Comparison of ENCODE assay signal across 8 cellular contexts in the genomic region with DNA sequence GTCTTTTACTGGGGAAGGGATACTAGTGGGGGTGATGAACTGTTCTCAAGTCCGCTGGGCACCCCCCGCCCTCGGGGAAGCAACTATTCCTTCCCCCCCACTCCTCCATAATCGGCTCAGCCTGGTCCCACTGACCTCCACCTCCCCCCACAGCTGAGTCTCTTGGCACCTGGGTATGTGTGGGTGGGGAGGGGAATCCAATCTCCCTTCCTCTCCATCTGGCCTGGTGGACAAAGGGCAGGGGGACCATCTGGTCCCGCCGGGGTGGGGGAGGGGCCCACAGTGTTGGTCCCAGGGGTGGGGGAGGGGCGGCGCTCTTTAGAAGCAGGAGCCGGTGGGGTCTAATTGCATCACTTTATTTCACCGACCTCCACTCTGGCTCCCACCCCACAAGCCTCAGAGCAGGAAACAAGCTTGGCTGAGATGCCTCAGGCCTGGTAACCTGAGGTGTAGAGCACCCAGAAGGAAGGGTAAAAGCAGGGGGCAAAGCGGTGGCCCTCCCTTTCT. TPM values are rescaled to one million over a fixed set of nuclear protein-coding genes. Genes with fewer than 3 reads are reported as not detected.
A peak's percentile ranks its signal among the peaks of the same experiment; 100 is the strongest.
DNase-seq lines count a peak whose midpoint lies in the region; ATAC-seq and TF ChIP-seq lines count a peak whose summit lies in the region.

No MANE protein-coding gene starts in this region.

- peaks cover 31% of the 10 kb centered on the region for H3K27me3 ChIP-seq in DOHH2 (ENCODE audit: control insufficient read depth, low read length)

- H3F3A ChIP-seq in DOHH2 (ENCODE audit: control insufficient read depth, insufficient read depth): peaks cover 14% of the 10 kb centered on the region; the same call in 1 of the 2 replicates

- peak; percentile 6 for ATAC-seq in mucosa of descending colon

- H3K36me3 ChIP-seq in DOHH2 (ENCODE audit: control insufficient read depth, low read length) (peaks cover 10% of the 10 kb centered on the region), mucosa of descending colon (ENCODE audit: low read depth) (no peaks in the 10 kb centered on the region)

- H3K9me2 ChIP-seq in DOHH2 (replicated peaks; ENCODE audit: control insufficient read depth, low read length): no peaks in the 10 kb centered on the region

- TF ChIP-seq CTCF in DOHH2 (IDR thresholded peaks at IDR 0.05; ENCODE audit: low read depth, low read length, poor library complexity, severe bottlenecking) (no peak), mucosa of descending colon (IDR thresholded peaks at IDR 0.05) (no peak)

- no peaks in the 10 kb centered on the region for H3K9me3 ChIP-seq in DOHH2 (ENCODE audit: control insufficient read depth, insufficient read depth, low read length)
- no peaks in the 10 kb centered on the region for H3K9me3 ChIP-seq in mucosa of descending colon

- peak overlapping the region; percentile 81 for H3K4me2 ChIP-seq in DOHH2 (ENCODE audit: low read length)

- intact Hi-C loops in mucosa of descending colon (cut with DNase I, micrococcal nuclease): no loop called here

- H3K4me3 ChIP-seq in DOHH2 (ENCODE audit: low read length) (peak overlapping the region; percentile 61), mucosa of descending colon (peak overlapping the region; percentile 50)

- DNase-seq in NCI-H2227 (lab: John Stamatoyannopoulos, UW; ENCODE audit: unreplicated experiment): peak; percentile 72
- peak in 1 of 3 donors; percentile 45 for DNase-seq in mucosa of descending colon
- no peak for DNase-seq in stimulated activated CD8-positive, alpha-beta memory T cell treated with anti-CD3 and anti-CD28 coated beads, Interleukin-4, amount 100 ng/mL, for 48 hours
- DNase-seq in NCI-H2171 treated with DMSO at 0.1 percent for 48 hours (lab: John Stamatoyannopoulos, UW): no peak
- DNase-seq in HuH-7.5 (ENCODE audit: low spot score): no peak
- DNase-seq in MV-4-11 (lab: John Stamatoyannopoulos, UW): no peak

- H3K4me1 ChIP-seq in DOHH2 (ENCODE audit: control insufficient read depth, low read length) (peaks cover 15% of the 10 kb centered on the region), mucosa of descending colon (ENCODE audit: low read depth) (peaks cover 17% of the 10 kb centered on the region)

- peaks cover 8% of the 10 kb centered on the region for H3K79me2 ChIP-seq in DOHH2 (ENCODE audit: control insufficient read depth, low read length)

- H4K20me1 ChIP-seq in DOHH2 (ENCODE audit: control insufficient read depth, insufficient read depth, low read depth, low read length): no peaks in the 10 kb centered on the region; the same call in 1 of the 2 replicates

- H3K27ac ChIP-seq in DOHH2 (ENCODE audit: low read depth, low read length): no peak overlapping the region
- H3K27ac ChIP-seq in cingulate gyrus (ENCODE audit: low read depth, low read length): peak overlapping the region; percentile 96

RNA-seq across cellular contexts. Expression of a gene that starts 1.0 kb away (rescaled TPM):
- total RNA-seq in mucosa of descending colon: 10 to 100 TPM; 17.8 to 41.9 (median 25.9) TPM

RNA-seq across cellular contexts. Expression of a gene that starts 5.6 kb away (rescaled TPM):
- total RNA-seq in mucosa of descending colon: 10 to 100 TPM; 63.4 to 84.0 (median 81.0) TPM

RNA-seq across cellular contexts. Expression of a gene that starts 6.6 kb away (rescaled TPM):
- 10 to 100 TPM in 1 of 3 donors, 1 to 10 TPM in 2; 6.3 to 14.8 (median 9.1) TPM for total RNA-seq in mucosa of descending colon

RNA-seq across cellular contexts. Expression of a gene that starts 13.0 kb away (rescaled TPM):
- total RNA-seq in mucosa of descending colon: under 1 TPM in 1 of 3 donors, not detected in 2; 0.22 TPM

RNA-seq across cellular contexts. Expression of a gene that starts 15.1 kb away (rescaled TPM):
- total RNA-seq in mucosa of descending colon: 100 to 1,000 TPM in 2 of 3 donors, 10 to 100 TPM in 1; 79.9 to 180 (median 133) TPM
